ENCODE assay signal across 1 cellular context in the genomic region with DNA sequence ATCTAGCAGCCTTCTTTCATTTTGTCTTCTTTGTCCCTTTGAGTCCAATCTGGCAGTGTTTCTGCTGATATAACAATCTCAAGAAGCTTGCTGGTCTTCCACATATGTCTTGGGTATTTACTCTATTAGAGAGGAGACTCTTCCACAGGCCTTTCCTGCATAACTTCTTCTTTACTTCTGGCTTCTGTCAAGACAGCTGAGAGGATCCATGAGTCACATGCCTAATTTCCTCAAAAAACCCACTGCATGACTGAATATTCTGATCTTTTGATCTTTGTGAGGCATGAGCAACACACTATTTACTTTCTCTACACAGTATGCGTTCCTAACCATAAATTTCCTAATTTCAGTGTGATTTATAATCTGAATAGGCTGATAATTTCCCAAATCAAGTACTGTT.
TF ChIP-seq lines count a peak whose summit lies in the region.

No MANE protein-coding gene starts in this region.

TF ChIP-seq in GM23338, 12 proteins besides CTCF, POLR2A, EP300 and RAD21 (continued from another document):
- TF ChIP-seq JUNB (IDR thresholded peaks at IDR 0.05; ENCODE audit: unreplicated experiment) (no peak), ZNF114 (CRISPR knock-in tag; IDR thresholded peaks at IDR 0.05) (no peak)
- TF ChIP-seq, protein P1, sequence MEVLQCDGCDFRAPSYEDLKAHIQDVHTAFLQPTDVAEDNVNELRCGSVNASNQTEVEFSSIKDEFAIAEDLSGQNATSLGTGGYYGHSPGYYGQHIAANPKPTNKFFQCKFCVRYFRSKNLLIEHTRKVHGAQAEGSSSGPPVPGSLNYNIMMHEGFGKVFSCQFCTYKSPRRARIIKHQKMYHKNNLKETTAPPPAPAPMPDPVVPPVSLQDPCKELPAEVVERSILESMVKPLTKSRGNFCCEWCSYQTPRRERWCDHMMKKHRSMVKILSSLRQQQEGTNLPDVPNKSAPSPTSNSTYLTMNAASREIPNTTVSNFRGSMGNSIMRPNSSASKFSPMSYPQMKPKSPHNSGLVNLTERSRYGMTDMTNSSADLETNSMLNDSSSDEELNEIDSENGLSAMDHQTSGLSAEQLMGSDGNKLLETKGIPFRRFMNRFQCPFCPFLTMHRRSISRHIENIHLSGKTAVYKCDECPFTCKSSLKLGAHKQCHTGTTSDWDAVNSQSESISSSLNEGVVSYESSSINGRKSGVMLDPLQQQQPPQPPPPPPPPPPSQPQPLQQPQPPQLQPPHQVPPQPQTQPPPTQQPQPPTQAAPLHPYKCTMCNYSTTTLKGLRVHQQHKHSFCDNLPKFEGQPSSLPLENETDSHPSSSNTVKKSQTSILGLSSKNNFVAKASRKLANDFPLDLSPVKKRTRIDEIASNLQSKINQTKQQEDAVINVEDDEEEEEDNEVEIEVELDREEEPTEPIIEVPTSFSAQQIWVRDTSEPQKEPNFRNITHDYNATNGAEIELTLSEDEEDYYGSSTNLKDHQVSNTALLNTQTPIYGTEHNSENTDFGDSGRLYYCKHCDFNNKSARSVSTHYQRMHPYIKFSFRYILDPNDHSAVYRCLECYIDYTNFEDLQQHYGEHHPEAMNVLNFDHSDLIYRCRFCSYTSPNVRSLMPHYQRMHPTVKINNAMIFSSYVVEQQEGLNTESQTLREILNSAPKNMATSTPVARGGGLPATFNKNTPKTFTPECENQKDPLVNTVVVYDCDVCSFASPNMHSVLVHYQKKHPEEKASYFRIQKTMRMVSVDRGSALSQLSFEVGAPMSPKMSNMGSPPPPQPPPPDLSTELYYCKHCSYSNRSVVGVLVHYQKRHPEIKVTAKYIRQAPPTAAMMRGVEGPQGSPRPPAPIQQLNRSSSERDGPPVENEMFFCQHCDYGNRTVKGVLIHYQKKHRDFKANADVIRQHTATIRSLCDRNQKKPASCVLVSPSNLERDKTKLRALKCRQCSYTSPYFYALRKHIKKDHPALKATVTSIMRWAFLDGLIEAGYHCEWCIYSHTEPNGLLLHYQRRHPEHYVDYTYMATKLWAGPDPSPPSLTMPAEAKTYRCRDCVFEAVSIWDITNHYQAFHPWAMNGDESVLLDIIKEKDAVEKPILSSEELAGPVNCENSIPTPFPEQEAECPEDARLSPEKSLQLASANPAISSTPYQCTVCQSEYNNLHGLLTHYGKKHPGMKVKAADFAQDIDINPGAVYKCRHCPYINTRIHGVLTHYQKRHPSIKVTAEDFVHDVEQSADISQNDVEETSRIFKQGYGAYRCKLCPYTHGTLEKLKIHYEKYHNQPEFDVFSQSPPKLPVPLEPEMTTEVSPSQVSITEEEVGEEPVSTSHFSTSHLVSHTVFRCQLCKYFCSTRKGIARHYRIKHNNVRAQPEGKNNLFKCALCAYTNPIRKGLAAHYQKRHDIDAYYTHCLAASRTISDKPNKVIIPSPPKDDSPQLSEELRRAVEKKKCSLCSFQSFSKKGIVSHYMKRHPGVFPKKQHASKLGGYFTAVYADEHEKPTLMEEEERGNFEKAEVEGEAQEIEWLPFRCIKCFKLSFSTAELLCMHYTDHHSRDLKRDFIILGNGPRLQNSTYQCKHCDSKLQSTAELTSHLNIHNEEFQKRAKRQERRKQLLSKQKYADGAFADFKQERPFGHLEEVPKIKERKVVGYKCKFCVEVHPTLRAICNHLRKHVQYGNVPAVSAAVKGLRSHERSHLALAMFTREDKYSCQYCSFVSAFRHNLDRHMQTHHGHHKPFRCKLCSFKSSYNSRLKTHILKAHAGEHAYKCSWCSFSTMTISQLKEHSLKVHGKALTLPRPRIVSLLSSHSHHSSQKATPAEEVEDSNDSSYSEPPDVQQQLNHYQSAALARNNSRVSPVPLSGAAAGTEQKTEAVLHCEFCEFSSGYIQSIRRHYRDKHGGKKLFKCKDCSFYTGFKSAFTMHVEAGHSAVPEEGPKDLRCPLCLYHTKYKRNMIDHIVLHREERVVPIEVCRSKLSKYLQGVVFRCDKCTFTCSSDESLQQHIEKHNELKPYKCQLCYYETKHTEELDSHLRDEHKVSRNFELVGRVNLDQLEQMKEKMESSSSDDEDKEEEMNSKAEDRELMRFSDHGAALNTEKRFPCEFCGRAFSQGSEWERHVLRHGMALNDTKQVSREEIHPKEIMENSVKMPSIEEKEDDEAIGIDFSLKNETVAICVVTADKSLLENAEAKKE (CRISPR knock-in tag; IDR thresholded peaks at IDR 0.05) = no peak
- TF ChIP-seq, protein P2, sequence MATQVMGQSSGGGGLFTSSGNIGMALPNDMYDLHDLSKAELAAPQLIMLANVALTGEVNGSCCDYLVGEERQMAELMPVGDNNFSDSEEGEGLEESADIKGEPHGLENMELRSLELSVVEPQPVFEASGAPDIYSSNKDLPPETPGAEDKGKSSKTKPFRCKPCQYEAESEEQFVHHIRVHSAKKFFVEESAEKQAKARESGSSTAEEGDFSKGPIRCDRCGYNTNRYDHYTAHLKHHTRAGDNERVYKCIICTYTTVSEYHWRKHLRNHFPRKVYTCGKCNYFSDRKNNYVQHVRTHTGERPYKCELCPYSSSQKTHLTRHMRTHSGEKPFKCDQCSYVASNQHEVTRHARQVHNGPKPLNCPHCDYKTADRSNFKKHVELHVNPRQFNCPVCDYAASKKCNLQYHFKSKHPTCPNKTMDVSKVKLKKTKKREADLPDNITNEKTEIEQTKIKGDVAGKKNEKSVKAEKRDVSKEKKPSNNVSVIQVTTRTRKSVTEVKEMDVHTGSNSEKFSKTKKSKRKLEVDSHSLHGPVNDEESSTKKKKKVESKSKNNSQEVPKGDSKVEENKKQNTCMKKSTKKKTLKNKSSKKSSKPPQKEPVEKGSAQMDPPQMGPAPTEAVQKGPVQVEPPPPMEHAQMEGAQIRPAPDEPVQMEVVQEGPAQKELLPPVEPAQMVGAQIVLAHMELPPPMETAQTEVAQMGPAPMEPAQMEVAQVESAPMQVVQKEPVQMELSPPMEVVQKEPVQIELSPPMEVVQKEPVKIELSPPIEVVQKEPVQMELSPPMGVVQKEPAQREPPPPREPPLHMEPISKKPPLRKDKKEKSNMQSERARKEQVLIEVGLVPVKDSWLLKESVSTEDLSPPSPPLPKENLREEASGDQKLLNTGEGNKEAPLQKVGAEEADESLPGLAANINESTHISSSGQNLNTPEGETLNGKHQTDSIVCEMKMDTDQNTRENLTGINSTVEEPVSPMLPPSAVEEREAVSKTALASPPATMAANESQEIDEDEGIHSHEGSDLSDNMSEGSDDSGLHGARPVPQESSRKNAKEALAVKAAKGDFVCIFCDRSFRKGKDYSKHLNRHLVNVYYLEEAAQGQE (IDR thresholded peaks at IDR 0.05; ENCODE audit: unreplicated experiment) = no peak
